Comparison of ENCODE assay signal across 1 cellular context in genomic region chr17:13646411-13646810, GRCh38.
TF ChIP-seq lines count a peak whose summit lies in the region.

No MANE protein-coding gene starts in this region.

TF ChIP-seq in SK-N-SH, 30 proteins besides CTCF, POLR2A, EP300 and RAD21 (continued from another document):
- TF ChIP-seq, protein P1, sequence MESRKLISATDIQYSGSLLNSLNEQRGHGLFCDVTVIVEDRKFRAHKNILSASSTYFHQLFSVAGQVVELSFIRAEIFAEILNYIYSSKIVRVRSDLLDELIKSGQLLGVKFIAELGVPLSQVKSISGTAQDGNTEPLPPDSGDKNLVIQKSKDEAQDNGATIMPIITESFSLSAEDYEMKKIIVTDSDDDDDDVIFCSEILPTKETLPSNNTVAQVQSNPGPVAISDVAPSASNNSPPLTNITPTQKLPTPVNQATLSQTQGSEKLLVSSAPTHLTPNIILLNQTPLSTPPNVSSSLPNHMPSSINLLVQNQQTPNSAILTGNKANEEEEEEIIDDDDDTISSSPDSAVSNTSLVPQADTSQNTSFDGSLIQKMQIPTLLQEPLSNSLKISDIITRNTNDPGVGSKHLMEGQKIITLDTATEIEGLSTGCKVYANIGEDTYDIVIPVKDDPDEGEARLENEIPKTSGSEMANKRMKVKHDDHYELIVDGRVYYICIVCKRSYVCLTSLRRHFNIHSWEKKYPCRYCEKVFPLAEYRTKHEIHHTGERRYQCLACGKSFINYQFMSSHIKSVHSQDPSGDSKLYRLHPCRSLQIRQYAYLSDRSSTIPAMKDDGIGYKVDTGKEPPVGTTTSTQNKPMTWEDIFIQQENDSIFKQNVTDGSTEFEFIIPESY (IDR thresholded peaks at IDR 0.05; ENCODE audit: borderline replicate concordance, low read depth) = no peak
